8 cellular contexts compared by ENCODE assay signal in genomic region chr14:91173221-91173670, GRCh38. TPM values are rescaled to one million over a fixed set of nuclear protein-coding genes. Genes with fewer than 3 reads are reported as not detected.
DNase-seq lines count a peak whose midpoint lies in the region; ATAC-seq and TF ChIP-seq lines count a peak whose summit lies in the region.

No MANE protein-coding gene starts in this region.

- no peaks in the 10 kb centered on the region for H3K9me3 Mint-ChIP-seq in naive B cell

- TF ChIP-seq POLR2A in esophagus muscularis mucosa (IDR thresholded peaks at IDR 0.05; ENCODE audit: low read depth): no peak

- TF ChIP-seq EP300 in esophagus muscularis mucosa (IDR thresholded peaks at IDR 0.05): no peak

- ATAC-seq in naive B cell (ENCODE audit: low read depth in 2 of 2): peak; percentile 78 to 82

- H3K4me1 ChIP-seq in OCI-LY3 (ENCODE audit: low read length) (no peaks in the 10 kb centered on the region), esophagus muscularis mucosa (peaks cover 38 to 63% (median 53%) of the 10 kb centered on the region in 4 donors)

- H3K4me3 ChIP-seq in HL-60 (replicated peaks; ENCODE audit: insufficient read depth, low read length): no peak overlapping the region
- no peak overlapping the region for H3K4me3 ChIP-seq in OCI-LY3 (ENCODE audit: low read length)
- H3K4me3 ChIP-seq in esophagus muscularis mucosa: no peak overlapping the region

- WGBS in esophagus muscularis mucosa: 41% methylated on average over 10 of the region's 10 CpGs

- H3K79me2 ChIP-seq in OCI-LY3 (ENCODE audit: low read length): no peaks in the 10 kb centered on the region

- H3K4me2 ChIP-seq in OCI-LY3 (ENCODE audit: low read length): no peak overlapping the region

- H3K27me3 ChIP-seq in HL-60 (ENCODE audit: insufficient read depth, poor library complexity, severe bottlenecking) (no peaks in the 10 kb centered on the region), OCI-LY3 (ENCODE audit: low read depth, low read length) (no peaks in the 10 kb centered on the region), esophagus muscularis mucosa (no peaks in the 10 kb centered on the region)

- peaks cover 18% of the 10 kb centered on the region for H3K36me3 ChIP-seq in OCI-LY3 (replicated peaks; ENCODE audit: low read depth, low read length)
- peaks cover 0 to 69% (median 55%) of the 10 kb centered on the region in 4 donors for H3K36me3 ChIP-seq in esophagus muscularis mucosa

- peaks cover 7 to 14% (median 13%) of the 10 kb centered on the region in 3 donors for H3K4me1 Mint-ChIP-seq in naive B cell

- H3K4me3 Mint-ChIP-seq in naive B cell: no peak overlapping the region

- no peaks in the 10 kb centered on the region for H3K27me3 Mint-ChIP-seq in naive B cell

- H4K20me1 ChIP-seq in OCI-LY3 (ENCODE audit: insufficient read depth, low read length): no peaks in the 10 kb centered on the region

- H3K27ac ChIP-seq in HL-60 (replicated peaks) (no peak overlapping the region), OCI-LY3 (ENCODE audit: low read length) (no peak overlapping the region), esophagus muscularis mucosa (replicated peaks in 1 of 4) (peak overlapping the region in 3 of 4 donors; percentile 82 to 87 (median 86))

- H3K27ac Mint-ChIP-seq in naive B cell: peak overlapping the region in 2 of 6 donors; percentile 9 to 70

- TF ChIP-seq CTCF in HL-60 (IDR thresholded peaks at IDR 0.05; ENCODE audit: insufficient read depth, low read length): peak; percentile 57
- peak; percentile 90 for TF ChIP-seq CTCF in OCI-LY3 (IDR thresholded peaks at IDR 0.05; ENCODE audit: low read depth, low read length)
- peak; percentile 90 to 95 (median 95) for TF ChIP-seq CTCF in esophagus muscularis mucosa (IDR thresholded peaks at IDR 0.05)

- peak; percentile 57 for DNase-seq in COR-L47 (lab: John Stamatoyannopoulos, UW)
- DNase-seq in HL-60 (ENCODE audit: low read depth in 1 of 2, low spot score in 1 of 2): peak; percentile 54 to 82
- DNase-seq in activated T-cell treated with anti-CD3 and anti-CD28 coated beads, Interleukin-2, amount 50 U/mL, for 1 hour: peak; percentile 78
- peak; percentile 95 for DNase-seq in esophagus muscularis mucosa (ENCODE audit: extremely low spot score)
- peak; percentile 67 for DNase-seq in naive B cell
- DNase-seq in stimulated activated CD8-positive, alpha-beta memory T cell treated with anti-CD3 and anti-CD28 coated beads, Interleukin-7, amount 100 ng/mL, for 24 hours (ENCODE audit: low read depth): peak; percentile 61
- no peak for DNase-seq in GOT3 (lab: John Stamatoyannopoulos, UW)

- H3K36me3 Mint-ChIP-seq in naive B cell: peaks cover 5 to 14% of the 10 kb centered on the region in 2 donors

- intact Hi-C loops in esophagus muscularis mucosa (cut with DNase I): loop anchor here (1.0 kb wide), 1 partner anchor 271 kb away; no protein-coding TSS in a partner anchor

- H3K9me3 ChIP-seq in OCI-LY3 (ENCODE audit: insufficient read depth, low read length): no peaks in the 10 kb centered on the region
- no peaks in the 10 kb centered on the region for H3K9me3 ChIP-seq in esophagus muscularis mucosa

- no peak overlapping the region for H2AFZ ChIP-seq in OCI-LY3 (ENCODE audit: low read depth, low read length)

- H3K9ac ChIP-seq in OCI-LY3 (ENCODE audit: low read length): no peak overlapping the region

RNA-seq across cellular contexts. Expression of gene DGLUCY, which starts 59.4 kb away (rescaled TPM):
- total RNA-seq in esophagus muscularis mucosa: 10 to 100 TPM; 47.2 to 88.2 (median 66.5) TPM
- 10 to 100 TPM; 29.3 to 54.3 (median 37.7) TPM for polyA plus RNA-seq in naive B cell (ENCODE audit: low read depth in 6 of 6)

Comparison
In these comparisons a context has a peak if more than half of its experiments do, and no peak if none do; other contexts are left out.
1. H3K27ac ChIP-seq: peak in esophagus muscularis mucosa (3 of 4); none in HL-60 (single experiment) and OCI-LY3 (single experiment).
2. Peak in every context shown above with its lines, with median percentiles within 50 percentile points of each other: CTCF ChIP-seq.